Comparison of ENCODE assay signal across 11 cellular contexts in the genomic region with DNA sequence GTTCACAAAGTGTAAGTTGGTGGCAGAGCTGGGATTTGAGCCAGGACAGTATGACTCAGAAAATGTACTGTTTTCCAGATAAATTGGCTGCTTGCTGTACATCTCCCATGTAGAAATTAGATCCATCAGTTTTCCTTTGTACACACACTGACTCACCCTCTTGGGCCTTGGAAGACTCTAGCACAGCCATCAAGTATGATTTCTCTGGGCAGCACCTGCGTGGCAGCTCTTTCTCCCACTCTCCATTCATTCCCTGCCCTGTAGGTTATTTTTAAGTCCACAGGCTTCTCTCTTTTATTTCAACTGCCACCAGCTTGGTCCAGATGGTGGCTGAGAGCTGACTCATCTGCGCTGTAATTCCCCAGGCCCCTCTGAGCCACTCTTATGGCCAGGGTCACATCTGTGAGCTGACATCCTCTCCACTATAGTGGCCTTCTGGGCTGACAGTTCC. TPM values are rescaled to one million over a fixed set of nuclear protein-coding genes. Genes with fewer than 3 reads are reported as not detected.
DNase-seq lines count a peak whose midpoint lies in the region; ATAC-seq and TF ChIP-seq lines count a peak whose summit lies in the region.
"Had no signal": no experiment of that assay in that cellular context is flagged by ENCODE, and none has a peak within 500 bp of the region (broad histone marks: within the 10 kb centered on the region; RNA-seq: fewer than 3 reads in every experiment).

No MANE protein-coding gene starts in this region.

- peak; percentile 94 for DNase-seq in HFF-Myc (ENCODE audit: extremely low read depth, low read depth)
- DNase-seq in NCI-H446 treated with DMSO at 0.1 percent for 48 hours (lab: John Stamatoyannopoulos, UW), result peak; percentile 58
- DNase-seq in cardiac fibroblast (ENCODE audit: low read depth in 2 of 2), result peak; percentile 63 to 72
- DNase-seq in osteocyte (ENCODE audit: extremely low spot score, unreplicated experiment), result no peak
- DNase-seq in activated CD4-positive, alpha-beta T cell treated with anti-CD3 and anti-CD28 coated beads, Interleukin-2, amount 50 U/mL, for 1 hour, result no peak
- no peak for DNase-seq in CD1c-positive myeloid dendritic cell (ENCODE audit: extremely low spot score)
- no peak for DNase-seq in activated CD8-positive, alpha-beta T cell treated with anti-CD3 and anti-CD28 coated beads, Interleukin-2, amount 10 ng/mL, durations not matched to agents 7 days and 5 days
- no peak for DNase-seq in GM19238 (ENCODE audit: insufficient read length, low spot score)
- DNase-seq: activated naive CD8-positive, alpha-beta T cell treated with anti-CD3 and anti-CD28 coated beads, Interleukin-2, amount 50 U/mL, for 24 hours; left ventricle myocardium superior; upper lobe of left lung had no signal

- no peak for TF ChIP-seq CTCF in HFF-Myc (IDR thresholded peaks at IDR 0.05; ENCODE audit: low read depth, low read length, missing control alignments)
- no peak for TF ChIP-seq CTCF in cardiac fibroblast (IDR thresholded peaks at IDR 0.05; ENCODE audit: low read depth, low read length)
- TF ChIP-seq CTCF in osteocyte (IDR thresholded peaks at IDR 0.05), result no peak

- CTCF ChIA-PET in activated CD8-positive, alpha-beta T cell treated with anti-CD3 and anti-CD28 coated beads, Interleukin-2, amount 10 ng/mL, durations not matched to agents 7 days and 5 days (lab: Charles Lee), result no interaction called here

- H3K9me3 Mint-ChIP-seq in osteocyte (ENCODE audit: unreplicated experiment), result no peaks in the 10 kb centered on the region
- H3K9me3 Mint-ChIP-seq in activated CD8-positive, alpha-beta T cell treated with anti-CD3 and anti-CD28 coated beads, Interleukin-2, amount 10 ng/mL, durations not matched to agents 7 days and 5 days (ENCODE audit: insufficient read depth), result no peaks in the 10 kb centered on the region
- H3K9me3 Mint-ChIP-seq: activated naive CD8-positive, alpha-beta T cell treated with anti-CD3 and anti-CD28 coated beads, Interleukin-2, amount 50 U/mL, for 24 hours had no signal

- POLR2A ChIA-PET in activated CD8-positive, alpha-beta T cell treated with anti-CD3 and anti-CD28 coated beads, Interleukin-2, amount 10 ng/mL, durations not matched to agents 7 days and 5 days (lab: Charles Lee), result no interaction called here

- peak overlapping the region; percentile 52 for H3K27ac Mint-ChIP-seq in osteocyte (ENCODE audit: unreplicated experiment)
- H3K27ac Mint-ChIP-seq in activated CD8-positive, alpha-beta T cell treated with anti-CD3 and anti-CD28 coated beads, Interleukin-2, amount 10 ng/mL, durations not matched to agents 7 days and 5 days, result no peak overlapping the region
- H3K27ac Mint-ChIP-seq: activated naive CD8-positive, alpha-beta T cell treated with anti-CD3 and anti-CD28 coated beads, Interleukin-2, amount 50 U/mL, for 24 hours had no signal

- ATAC-seq in activated CD8-positive, alpha-beta T cell treated with anti-CD3 and anti-CD28 coated beads, Interleukin-2, amount 10 ng/mL, durations not matched to agents 7 days and 5 days, result no peak
- ATAC-seq: activated naive CD8-positive, alpha-beta T cell treated with anti-CD3 and anti-CD28 coated beads, Interleukin-2, amount 50 U/mL, for 24 hours; left ventricle myocardium superior had no signal

- H3K36me3 Mint-ChIP-seq in osteocyte (ENCODE audit: unreplicated experiment), result no peaks in the 10 kb centered on the region
- H3K36me3 Mint-ChIP-seq in activated CD8-positive, alpha-beta T cell treated with anti-CD3 and anti-CD28 coated beads, Interleukin-2, amount 10 ng/mL, durations not matched to agents 7 days and 5 days (ENCODE audit: low read depth), result no peaks in the 10 kb centered on the region

- peaks cover 22% of the 10 kb centered on the region for H3K4me1 Mint-ChIP-seq in osteocyte (ENCODE audit: unreplicated experiment)
- H3K4me1 Mint-ChIP-seq in activated CD8-positive, alpha-beta T cell treated with anti-CD3 and anti-CD28 coated beads, Interleukin-2, amount 10 ng/mL, durations not matched to agents 7 days and 5 days (ENCODE audit: low read depth), result no peaks in the 10 kb centered on the region
- H3K4me1 Mint-ChIP-seq: activated naive CD8-positive, alpha-beta T cell treated with anti-CD3 and anti-CD28 coated beads, Interleukin-2, amount 50 U/mL, for 24 hours had no signal

- H3K27me3 Mint-ChIP-seq in osteocyte (ENCODE audit: unreplicated experiment), result no peaks in the 10 kb centered on the region
- H3K27me3 Mint-ChIP-seq in activated CD8-positive, alpha-beta T cell treated with anti-CD3 and anti-CD28 coated beads, Interleukin-2, amount 10 ng/mL, durations not matched to agents 7 days and 5 days (ENCODE audit: low read depth), result no peaks in the 10 kb centered on the region

- H3K4me3 ChIP-seq in HFF-Myc (replicated peaks; ENCODE audit: low read depth, low read length) (no peak overlapping the region), cardiac fibroblast (replicated peaks in 1 of 2; ENCODE audit: low read depth in 2 of 2, low read length in 2 of 2) (no peak overlapping the region)
- H3K4me3 ChIP-seq: upper lobe of left lung had no signal

- no peak overlapping the region for H3K4me3 Mint-ChIP-seq in osteocyte (ENCODE audit: unreplicated experiment)
- H3K4me3 Mint-ChIP-seq in activated CD8-positive, alpha-beta T cell treated with anti-CD3 and anti-CD28 coated beads, Interleukin-2, amount 10 ng/mL, durations not matched to agents 7 days and 5 days, result no peak overlapping the region
- H3K4me3 Mint-ChIP-seq: activated naive CD8-positive, alpha-beta T cell treated with anti-CD3 and anti-CD28 coated beads, Interleukin-2, amount 50 U/mL, for 24 hours had no signal

RNA-seq across cellular contexts. Expression of a gene that starts 28.3 kb away (rescaled TPM):
- 5.4 and 5.6 TPM in 2 replicates for total RNA-seq in osteocyte
- under 1 TPM; 0.03 to 0.05 TPM for total RNA-seq in activated CD8-positive, alpha-beta T cell treated with anti-CD3 and anti-CD28 coated beads, Interleukin-2, amount 10 ng/mL, durations not matched to agents 7 days and 5 days

Comparison
In these comparisons a context has a peak if more than half of its experiments do, and no peak if none do; other contexts are left out.
1. DNase-seq: peak in HFF-Myc (single experiment), NCI-H446 treated with DMSO at 0.1 percent for 48 hours (single experiment) and cardiac fibroblast (2 of 2); none in osteocyte (single experiment), activated CD4-positive, alpha-beta T cell treated with anti-CD3 and anti-CD28 coated beads, Interleukin-2, amount 50 U/mL, for 1 hour (single experiment), CD1c-positive myeloid dendritic cell (single experiment), activated CD8-positive, alpha-beta T cell treated with anti-CD3 and anti-CD28 coated beads, Interleukin-2, amount 10 ng/mL, durations not matched to agents 7 days and 5 days (single experiment) and GM19238 (single experiment).